13 cellular contexts compared by ENCODE assay signal in the genomic region with DNA sequence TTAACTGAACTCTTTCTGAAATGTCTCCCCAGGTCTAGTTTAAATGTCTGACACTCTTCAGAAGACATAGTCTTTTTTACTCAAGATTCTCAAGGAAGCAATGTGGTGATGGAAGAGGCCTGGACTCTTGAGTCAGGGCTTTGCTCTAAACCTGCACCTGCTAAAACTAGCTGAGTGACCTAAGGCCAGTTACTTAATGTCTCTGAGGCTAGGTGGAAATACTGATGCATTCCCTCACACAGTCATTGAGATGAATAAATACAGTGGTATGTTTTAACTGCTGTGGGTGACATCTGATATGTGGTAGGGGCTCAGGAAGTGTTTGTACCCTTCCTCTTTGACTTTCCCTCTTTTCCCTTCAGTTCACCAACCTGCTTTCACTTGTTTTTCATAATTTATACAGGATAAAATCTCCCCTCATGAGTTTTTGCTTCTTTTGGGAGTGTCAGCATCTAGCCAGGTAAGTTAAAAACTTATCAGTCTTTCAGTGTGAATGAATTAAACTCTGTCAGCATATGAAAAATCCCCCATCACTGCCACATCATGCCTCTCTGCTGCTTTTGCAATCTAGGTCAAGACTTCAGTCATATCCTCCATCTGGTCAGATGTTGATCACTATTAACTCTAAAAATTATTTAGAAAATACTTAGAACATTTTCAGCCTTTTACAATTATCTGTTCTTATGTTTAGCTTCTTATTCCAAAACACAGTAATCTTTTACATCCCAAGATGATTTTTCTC.
"Had no signal": no experiment of that assay in that cellular context is flagged by ENCODE, and none has a peak within 500 bp of the region (broad histone marks: within the 10 kb centered on the region; RNA-seq: fewer than 3 reads in every experiment).

No MANE protein-coding gene starts in this region.

- H3K4me3 ChIP-seq: gastrocnemius medialis, heart right ventricle, ovary, right lobe of liver, SJCRH30, spleen, tibial artery had no signal

- FAIRE-seq: astrocyte had no signal

- H3K4me1 ChIP-seq: gastrocnemius medialis, right lobe of liver, spleen, tibial artery had no signal

- DNase-seq: activated CD4-positive, alpha-beta T cell treated with anti-CD3 and anti-CD28 coated beads, Interleukin-2, amount 50 U/mL, for 1 hour; activated naive CD4-positive, alpha-beta T cell treated with Interleukin-2 at 50 U/mL for 16 hours; dermis blood vessel endothelial cell; gastrocnemius medialis; heart right ventricle; left colon; ovary; right lobe of liver; SJCRH30; spleen; T-helper 2 cell; tibial artery had no signal

- H3K9me3 ChIP-seq: gastrocnemius medialis, heart right ventricle, ovary, right lobe of liver, SJCRH30, spleen, tibial artery had no signal

- H3K36me3 ChIP-seq: gastrocnemius medialis, heart right ventricle, ovary, right lobe of liver, SJCRH30, spleen, tibial artery had no signal

- ATAC-seq: gastrocnemius medialis, left colon had no signal

- H3K27me3 ChIP-seq: gastrocnemius medialis, heart right ventricle, ovary, right lobe of liver, SJCRH30, spleen, tibial artery had no signal
